1 cellular context compared by ENCODE assay signal in the genomic region with DNA sequence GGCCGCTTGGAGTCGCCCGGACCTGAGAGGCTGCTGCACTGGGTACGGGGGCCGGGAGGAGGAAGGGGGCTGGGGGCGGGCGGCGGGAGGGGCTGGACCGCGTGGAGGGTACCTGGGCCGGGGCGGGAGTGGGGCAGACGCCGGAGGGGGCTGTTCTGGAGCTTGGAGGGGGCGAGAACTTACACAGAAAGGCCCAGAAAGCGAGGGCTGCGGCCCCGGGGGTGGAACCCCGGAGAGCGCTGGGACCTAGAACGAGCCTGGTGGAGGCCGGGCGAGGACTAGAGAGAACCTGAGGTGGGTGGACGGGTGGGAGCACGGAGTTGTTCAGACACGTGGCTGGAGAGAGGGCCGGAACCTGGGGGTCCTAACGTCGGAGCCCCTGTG.
TF ChIP-seq lines count a peak whose summit lies in the region.

No MANE protein-coding gene starts in this region.

TF ChIP-seq in K562, 482 proteins besides CTCF, POLR2A, EP300 and RAD21:
- TF ChIP-seq, protein P1, sequence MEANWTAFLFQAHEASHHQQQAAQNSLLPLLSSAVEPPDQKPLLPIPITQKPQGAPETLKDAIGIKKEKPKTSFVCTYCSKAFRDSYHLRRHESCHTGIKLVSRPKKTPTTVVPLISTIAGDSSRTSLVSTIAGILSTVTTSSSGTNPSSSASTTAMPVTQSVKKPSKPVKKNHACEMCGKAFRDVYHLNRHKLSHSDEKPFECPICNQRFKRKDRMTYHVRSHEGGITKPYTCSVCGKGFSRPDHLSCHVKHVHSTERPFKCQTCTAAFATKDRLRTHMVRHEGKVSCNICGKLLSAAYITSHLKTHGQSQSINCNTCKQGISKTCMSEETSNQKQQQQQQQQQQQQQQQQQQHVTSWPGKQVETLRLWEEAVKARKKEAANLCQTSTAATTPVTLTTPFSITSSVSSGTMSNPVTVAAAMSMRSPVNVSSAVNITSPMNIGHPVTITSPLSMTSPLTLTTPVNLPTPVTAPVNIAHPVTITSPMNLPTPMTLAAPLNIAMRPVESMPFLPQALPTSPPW (CRISPR knock-in tag; IDR thresholded peaks at IDR 0.05) = peak; percentile 71
- TF ChIP-seq JUNB (CRISPR knock-in tag; conservative IDR thresholded peaks at IDR 0.05) = no peak
- TF ChIP-seq NR2C2 (CRISPR knock-in tag; IDR thresholded peaks at IDR 0.05) = no peak
- TF ChIP-seq NR2C2 (tag; IDR thresholded peaks at IDR 0.05) = 0 out of 2 replicates have a peak, but pooled peaks have one; percentile 12
- TF ChIP-seq KLF16 (IDR thresholded peaks at IDR 0.05) = no peak
- peak; percentile 23 for TF ChIP-seq RBM22 (IDR thresholded peaks at IDR 0.05; ENCODE audit: low read depth, low read length, poor library complexity, severe bottlenecking)
- TF ChIP-seq ZNF263 (CRISPR knock-in tag; IDR thresholded peaks at IDR 0.05; ENCODE audit: borderline replicate concordance) = peak; percentile 25; the same call in 1 of the 2 replicates
- TF ChIP-seq RBFOX2 (IDR thresholded peaks at IDR 0.05; ENCODE audit: low read depth, low read length) = peak; percentile 26; the same call in 1 of the 2 replicates
- peak; percentile 11; the same call in 1 of the 2 replicates for TF ChIP-seq PHF8 (IDR thresholded peaks at IDR 0.05; ENCODE audit: borderline replicate concordance, low read length)
- TF ChIP-seq POLR2G (IDR thresholded peaks at IDR 0.05; ENCODE audit: low read depth, low read length) = peak; percentile 76
- 0 out of 2 replicates have a peak, but pooled peaks have one; percentile 18 for TF ChIP-seq OTX1 (CRISPR knock-in tag; IDR thresholded peaks at IDR 0.05)
- TF ChIP-seq IFI16 (CRISPR knock-in tag; IDR thresholded peaks at IDR 0.05) = no peak
- peak; percentile 11 for TF ChIP-seq SAP30 (IDR thresholded peaks at IDR 0.05; ENCODE audit: borderline replicate concordance, insufficient read depth, low read depth, low read length, poor library complexity, severe bottlenecking)
- no peak for TF ChIP-seq L3MBTL2 (IDR thresholded peaks at IDR 0.05)
- no peak for TF ChIP-seq NCOR1 (IDR thresholded peaks at IDR 0.05)
- TF ChIP-seq HDAC2 (IDR thresholded peaks at IDR 0.05) = 0 out of 2 replicates have a peak, but pooled peaks have one; percentile 5
- TF ChIP-seq EP400 (IDR thresholded peaks at IDR 0.05) = peak; percentile 8; the same call in 1 of the 2 replicates
- peak; percentile 76 for TF ChIP-seq GABPA (tag; conservative IDR thresholded peaks at IDR 0.05; ENCODE audit: low read depth)
- 0 out of 2 replicates have a peak, but pooled peaks have one; percentile 4 for TF ChIP-seq NFRKB (IDR thresholded peaks at IDR 0.05; ENCODE audit: low read depth)
